In genomic region chr16:15777533-15778203, GRCh38 we compare ENCODE assay signal across 1 cellular context.
TF ChIP-seq lines count a peak whose summit lies in the region.

No MANE protein-coding gene starts in this region.

TF ChIP-seq in GM23338, 12 proteins besides CTCF, POLR2A, EP300 and RAD21 (continued from another document):
- TF ChIP-seq CREB1 (CRISPR knock-in tag; IDR thresholded peaks at IDR 0.05; ENCODE audit: low read depth) (no peak), ZNF331 (CRISPR knock-in tag; IDR thresholded peaks at IDR 0.05; ENCODE audit: low read depth) (no peak), JUNB (IDR thresholded peaks at IDR 0.05; ENCODE audit: unreplicated experiment) (no peak)
TF ChIP-seq in GM23338: peak in this region for 0.
